ENCODE assay signal across 18 cellular contexts in genomic region chr17:45999900-46000290, GRCh38. TPM values are rescaled to one million over a fixed set of nuclear protein-coding genes. Genes with fewer than 3 reads are reported as not detected.
DNase-seq lines count a peak whose midpoint lies in the region; ATAC-seq and TF ChIP-seq lines count a peak whose summit lies in the region.
"Had no signal": no experiment of that assay in that cellular context is flagged by ENCODE, and none has a peak within 500 bp of the region (broad histone marks: within the 10 kb centered on the region; RNA-seq: fewer than 3 reads in every experiment).

No MANE protein-coding gene starts in this region.

- H3K27me3 ChIP-seq in dorsolateral prefrontal cortex = no peaks in the 10 kb centered on the region
- H3K27me3 ChIP-seq: BE2C had no signal

- H3K9ac ChIP-seq in SK-N-MC (ENCODE audit: insufficient read length) = no peak overlapping the region

- H3K9me3 Mint-ChIP-seq in stimulated activated memory B cell treated with anti-CD40 and anti-IgM and Interleukin-4, amounts not matched to agents 10 μg/mL and 1 μg/mL and 100 μg/mL, for 72 hours = no peaks in the 10 kb centered on the region
- H3K9me3 Mint-ChIP-seq: CD4-positive, alpha-beta T cell; HFFc6 had no signal

- peak overlapping the region; percentile 26 for H3K27ac Mint-ChIP-seq in stimulated activated memory B cell treated with anti-CD40 and anti-IgM and Interleukin-4, amounts not matched to agents 10 μg/mL and 1 μg/mL and 100 μg/mL, for 72 hours
- H3K27ac Mint-ChIP-seq: CD4-positive, alpha-beta T cell; HFFc6 had no signal

- peaks cover 12% of the 10 kb centered on the region for H3K4me1 Mint-ChIP-seq in stimulated activated memory B cell treated with anti-CD40 and anti-IgM and Interleukin-4, amounts not matched to agents 10 μg/mL and 1 μg/mL and 100 μg/mL, for 72 hours

- no peak for ATAC-seq in stimulated activated memory B cell treated with anti-CD40 and anti-IgM and Interleukin-4, amounts not matched to agents 10 μg/mL and 1 μg/mL and 100 μg/mL, for 72 hours
- ATAC-seq in left lobe of liver = no peak
- ATAC-seq: HCT116 had no signal

- H3K4me3 Mint-ChIP-seq in stimulated activated memory B cell treated with anti-CD40 and anti-IgM and Interleukin-4, amounts not matched to agents 10 μg/mL and 1 μg/mL and 100 μg/mL, for 72 hours = no peak overlapping the region
- H3K4me3 Mint-ChIP-seq: CD4-positive, alpha-beta T cell; HFFc6 had no signal

- H3K27ac ChIP-seq in SK-N-MC (peak overlapping the region; percentile 6; the same call in 1 of the 2 replicates), dorsolateral prefrontal cortex (peak overlapping the region in 49 of 59 donors; percentile 4 to 90 (median 43))
- H3K27ac ChIP-seq: C4-2B, HL-60 had no signal

- intact Hi-C loops in dorsolateral prefrontal cortex (cut with DNase I) = loop anchor here (5.0 kb wide), 4 partner anchors 42 to 212 kb away; partner anchors contain the start of gene KANSL1 (in 2 of the 2)

- TF ChIP-seq CTCF in dorsolateral prefrontal cortex (IDR thresholded peaks at IDR 0.05 in 54 of 56, conservative IDR thresholded peaks at IDR 0.05 in 2 of 56; ENCODE audit: low read depth in 1 of 56, partially characterized antibody in 56 of 56) = no peak

- H3K4me3 ChIP-seq in SK-N-MC (no peak overlapping the region), dorsolateral prefrontal cortex (no peak overlapping the region)

- DNase-seq in SK-N-MC (ENCODE audit: low read depth, low spot score) (no peak), dorsolateral prefrontal cortex (no peak), NCI-H69 (lab: John Stamatoyannopoulos, UW) (no peak), germinal center (ENCODE audit: low spot score) (no peak), left lobe of liver (ENCODE audit: low spot score) (no peak)
- DNase-seq: ACHN; BE2C; Caco-2; CD4-positive, alpha-beta T cell; GOT3; H7; HFFc6; IMR-90 had no signal

- no peaks in the 10 kb centered on the region for H3K9me3 ChIP-seq in SK-N-MC (ENCODE audit: low read depth, low read length)
- H3K9me3 ChIP-seq: BE2C, Caco-2 had no signal

- H3K36me3 ChIP-seq in SK-N-MC (ENCODE audit: insufficient read depth, low read length) = peaks cover 10% of the 10 kb centered on the region; the same call in 1 of the 2 replicates
- H3K36me3 ChIP-seq: BE2C had no signal

- no peaks in the 10 kb centered on the region for H3K36me3 Mint-ChIP-seq in stimulated activated memory B cell treated with anti-CD40 and anti-IgM and Interleukin-4, amounts not matched to agents 10 μg/mL and 1 μg/mL and 100 μg/mL, for 72 hours

- H3K27me3 Mint-ChIP-seq in stimulated activated memory B cell treated with anti-CD40 and anti-IgM and Interleukin-4, amounts not matched to agents 10 μg/mL and 1 μg/mL and 100 μg/mL, for 72 hours = no peaks in the 10 kb centered on the region
- H3K27me3 Mint-ChIP-seq: CD4-positive, alpha-beta T cell had no signal

RNA-seq across cellular contexts. Expression of gene STH, which starts 0.8 kb away (rescaled TPM):
- 10 to 100 TPM in 84 of 120 experiments, 1 to 10 TPM in 36; 1.8 to 35.0 (median 12.2) TPM for total RNA-seq in dorsolateral prefrontal cortex
- total RNA-seq in left lobe of liver = not detected
- total RNA-seq: Caco-2; CD4-positive, alpha-beta T cell; H7; HFFc6; HT1080; IMR-90 had no signal
